In genomic region chr2:74441111-74441689, GRCh38 we compare ENCODE assay signal across 1 cellular context.
TF ChIP-seq lines count a peak whose summit lies in the region.

No MANE protein-coding gene starts in this region.

TF ChIP-seq in K562, 482 proteins besides CTCF, POLR2A, EP300 and RAD21:
- TF ChIP-seq SETDB1 (IDR thresholded peaks at IDR 0.05; ENCODE audit: low read length) (no peak), ZNF77 (CRISPR knock-in tag; IDR thresholded peaks at IDR 0.05) (no peak), CREB3L1 (IDR thresholded peaks at IDR 0.05; ENCODE audit: borderline replicate concordance, low read depth) (no peak), ZFP36 (IDR thresholded peaks at IDR 0.05; ENCODE audit: low read depth, low read length, partially characterized antibody) (no peak), BRF2 (IDR thresholded peaks at IDR 0.05; ENCODE audit: borderline replicate concordance, insufficient read depth, insufficient read length) (no peak), TRIM24 (IDR thresholded peaks at IDR 0.05) (no peak), ZNF232 (CRISPR knock-in tag; IDR thresholded peaks at IDR 0.05) (no peak), SRSF3 (IDR thresholded peaks at IDR 0.05; ENCODE audit: insufficient read depth, low read length) (no peak), FOXA3 (CRISPR knock-in tag; conservative IDR thresholded peaks at IDR 0.05 in 1 of 2, IDR thresholded peaks at IDR 0.05 in 1 of 2) (no peak), SNAPC5 (CRISPR knock-in tag; IDR thresholded peaks at IDR 0.05) (no peak), CCAR2 (IDR thresholded peaks at IDR 0.05; ENCODE audit: low read depth, low read length) (no peak), GATAD2A (IDR thresholded peaks at IDR 0.05) (no peak), ZBTB5 (IDR thresholded peaks at IDR 0.05) (no peak), E2F8 (IDR thresholded peaks at IDR 0.05; ENCODE audit: low read depth, partially characterized antibody) (no peak), HMBOX1 (IDR thresholded peaks at IDR 0.05) (no peak), ZBTB26 (CRISPR knock-in tag; IDR thresholded peaks at IDR 0.05) (no peak), ZNF146 (CRISPR knock-in tag; IDR thresholded peaks at IDR 0.05; ENCODE audit: unreplicated experiment) (no peak), CCNT2 (IDR thresholded peaks at IDR 0.05; ENCODE audit: borderline replicate concordance, extremely low read depth, insufficient read length, low read depth, low read length) (no peak)
